In the genomic region with DNA sequence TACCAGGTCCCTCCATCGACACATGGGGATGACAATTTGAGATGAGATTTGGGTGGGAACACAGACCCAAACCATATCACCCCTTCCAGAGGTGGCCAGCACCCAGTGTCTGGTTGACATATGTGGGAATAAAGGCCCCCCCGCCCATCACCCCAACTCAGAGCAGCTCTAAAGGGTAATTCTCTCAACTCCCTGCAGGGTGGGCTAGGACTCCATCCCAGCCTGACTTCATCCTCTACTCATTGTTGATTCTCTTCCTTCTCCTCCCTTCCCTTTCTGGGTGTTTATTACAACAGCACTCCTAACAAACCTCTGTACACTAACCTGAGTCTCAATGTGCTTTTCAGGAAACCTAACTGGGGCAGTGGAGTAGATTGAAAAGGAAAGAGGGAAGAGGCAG, we compare ENCODE assay signal across 3 cellular contexts.
TF ChIP-seq lines count a peak whose summit lies in the region.

No MANE protein-coding gene starts in this region.

TF ChIP-seq in GM23338, 12 proteins besides CTCF, POLR2A, EP300 and RAD21 (continues in another document):
- TF ChIP-seq EZH2 (IDR thresholded peaks at IDR 0.05; ENCODE audit: low read depth, unreplicated experiment): no peak
- no peak for TF ChIP-seq EZH2phosphoT487 (IDR thresholded peaks at IDR 0.05; ENCODE audit: unreplicated experiment)
- no peak for TF ChIP-seq POLR2AphosphoS5 (IDR thresholded peaks at IDR 0.05; ENCODE audit: low read depth)
- TF ChIP-seq ZNF331 (CRISPR knock-in tag; IDR thresholded peaks at IDR 0.05; ENCODE audit: low read depth): no peak
- TF ChIP-seq, protein P1, sequence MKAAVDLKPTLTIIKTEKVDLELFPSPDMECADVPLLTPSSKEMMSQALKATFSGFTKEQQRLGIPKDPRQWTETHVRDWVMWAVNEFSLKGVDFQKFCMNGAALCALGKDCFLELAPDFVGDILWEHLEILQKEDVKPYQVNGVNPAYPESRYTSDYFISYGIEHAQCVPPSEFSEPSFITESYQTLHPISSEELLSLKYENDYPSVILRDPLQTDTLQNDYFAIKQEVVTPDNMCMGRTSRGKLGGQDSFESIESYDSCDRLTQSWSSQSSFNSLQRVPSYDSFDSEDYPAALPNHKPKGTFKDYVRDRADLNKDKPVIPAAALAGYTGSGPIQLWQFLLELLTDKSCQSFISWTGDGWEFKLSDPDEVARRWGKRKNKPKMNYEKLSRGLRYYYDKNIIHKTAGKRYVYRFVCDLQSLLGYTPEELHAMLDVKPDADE (IDR thresholded peaks at IDR 0.05): no peak

TF ChIP-seq in IMR-90, 13 proteins besides CTCF, POLR2A, EP300 and RAD21:
- TF ChIP-seq BHLHE40 (IDR thresholded peaks at IDR 0.05; ENCODE audit: low read depth, low read length) (no peak), RCOR1 (IDR thresholded peaks at IDR 0.05; ENCODE audit: insufficient replicate concordance, low read length) (no peak), MXI1 (IDR thresholded peaks at IDR 0.05; ENCODE audit: borderline replicate concordance, low read depth, low read length) (no peak), MAZ (IDR thresholded peaks at IDR 0.05; ENCODE audit: borderline replicate concordance, low read depth, low read length) (no peak), SMC3 (IDR thresholded peaks at IDR 0.05; ENCODE audit: low read depth, low read length) (no peak), CEBPB (IDR thresholded peaks at IDR 0.05; ENCODE audit: low read depth, low read length) (no peak), MAFK (IDR thresholded peaks at IDR 0.05; ENCODE audit: low read depth, low read length) (no peak), CHD1 (IDR thresholded peaks at IDR 0.05; ENCODE audit: low read depth, low read length) (no peak), NFE2L2 (IDR thresholded peaks at IDR 0.05; ENCODE audit: low read depth, low read length) (no peak), RFX5 (IDR thresholded peaks at IDR 0.05; ENCODE audit: low read depth, low read length) (no peak), FOS (IDR thresholded peaks at IDR 0.05; ENCODE audit: low read depth, low read length) (no peak)
- TF ChIP-seq, protein P2, sequence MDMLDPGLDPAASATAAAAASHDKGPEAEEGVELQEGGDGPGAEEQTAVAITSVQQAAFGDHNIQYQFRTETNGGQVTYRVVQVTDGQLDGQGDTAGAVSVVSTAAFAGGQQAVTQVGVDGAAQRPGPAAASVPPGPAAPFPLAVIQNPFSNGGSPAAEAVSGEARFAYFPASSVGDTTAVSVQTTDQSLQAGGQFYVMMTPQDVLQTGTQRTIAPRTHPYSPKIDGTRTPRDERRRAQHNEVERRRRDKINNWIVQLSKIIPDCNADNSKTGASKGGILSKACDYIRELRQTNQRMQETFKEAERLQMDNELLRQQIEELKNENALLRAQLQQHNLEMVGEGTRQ (IDR thresholded peaks at IDR 0.05; ENCODE audit: low read depth, low read length): no peak
- TF ChIP-seq, protein P3, sequence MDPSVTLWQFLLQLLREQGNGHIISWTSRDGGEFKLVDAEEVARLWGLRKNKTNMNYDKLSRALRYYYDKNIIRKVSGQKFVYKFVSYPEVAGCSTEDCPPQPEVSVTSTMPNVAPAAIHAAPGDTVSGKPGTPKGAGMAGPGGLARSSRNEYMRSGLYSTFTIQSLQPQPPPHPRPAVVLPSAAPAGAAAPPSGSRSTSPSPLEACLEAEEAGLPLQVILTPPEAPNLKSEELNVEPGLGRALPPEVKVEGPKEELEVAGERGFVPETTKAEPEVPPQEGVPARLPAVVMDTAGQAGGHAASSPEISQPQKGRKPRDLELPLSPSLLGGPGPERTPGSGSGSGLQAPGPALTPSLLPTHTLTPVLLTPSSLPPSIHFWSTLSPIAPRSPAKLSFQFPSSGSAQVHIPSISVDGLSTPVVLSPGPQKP (IDR thresholded peaks at IDR 0.05; ENCODE audit: borderline replicate concordance, low read depth, low read length): no peak
TF ChIP-seq in IMR-90: peak in this region for 0.

TF ChIP-seq in H1, 55 proteins besides CTCF, POLR2A, EP300 and RAD21:
- TF ChIP-seq CHD2 (IDR thresholded peaks at IDR 0.05; ENCODE audit: low read length) (no peak), POU5F1 (IDR thresholded peaks at IDR 0.05; ENCODE audit: low read depth, low read length) (no peak), RFX5 (IDR thresholded peaks at IDR 0.05; ENCODE audit: borderline replicate concordance, low read depth, low read length) (no peak), MAFK (IDR thresholded peaks at IDR 0.05; ENCODE audit: low read depth, low read length) (no peak), KDM1A (IDR thresholded peaks at IDR 0.05; ENCODE audit: borderline replicate concordance, low read length) (no peak), BACH1 (IDR thresholded peaks at IDR 0.05; ENCODE audit: low read length) (no peak), TCF12 (IDR thresholded peaks at IDR 0.05; ENCODE audit: low read depth, low read length) (no peak), NANOG (IDR thresholded peaks at IDR 0.05; ENCODE audit: insufficient read depth, low read depth, low read length, poor library complexity, severe bottlenecking) (no peak), TBP (IDR thresholded peaks at IDR 0.05; ENCODE audit: low read depth, low read length) (no peak), FOSL1 (IDR thresholded peaks at IDR 0.05; ENCODE audit: insufficient read depth, low read depth, low read length) (no peak), KDM5A (IDR thresholded peaks at IDR 0.05; ENCODE audit: low read length) (no peak), HDAC6 (IDR thresholded peaks at IDR 0.05; ENCODE audit: low read depth, low read length) (no peak), SIN3A (conservative IDR thresholded peaks at IDR 0.05 in 1 of 2, IDR thresholded peaks at IDR 0.05 in 1 of 2; ENCODE audit: low read depth in 1 of 2, low read length in 2 of 2) (no peak), SRF (IDR thresholded peaks at IDR 0.05; ENCODE audit: low read depth, low read length) (no peak)
- TF ChIP-seq, protein P4, sequence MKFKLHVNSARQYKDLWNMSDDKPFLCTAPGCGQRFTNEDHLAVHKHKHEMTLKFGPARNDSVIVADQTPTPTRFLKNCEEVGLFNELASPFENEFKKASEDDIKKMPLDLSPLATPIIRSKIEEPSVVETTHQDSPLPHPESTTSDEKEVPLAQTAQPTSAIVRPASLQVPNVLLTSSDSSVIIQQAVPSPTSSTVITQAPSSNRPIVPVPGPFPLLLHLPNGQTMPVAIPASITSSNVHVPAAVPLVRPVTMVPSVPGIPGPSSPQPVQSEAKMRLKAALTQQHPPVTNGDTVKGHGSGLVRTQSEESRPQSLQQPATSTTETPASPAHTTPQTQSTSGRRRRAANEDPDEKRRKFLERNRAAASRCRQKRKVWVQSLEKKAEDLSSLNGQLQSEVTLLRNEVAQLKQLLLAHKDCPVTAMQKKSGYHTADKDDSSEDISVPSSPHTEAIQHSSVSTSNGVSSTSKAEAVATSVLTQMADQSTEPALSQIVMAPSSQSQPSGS (IDR thresholded peaks at IDR 0.05; ENCODE audit: low read length): no peak
